Comparison of ENCODE assay signal across 13 cellular contexts in genomic region chr21:26834181-26834945, GRCh38. TPM values are rescaled to one million over a fixed set of nuclear protein-coding genes. Genes with fewer than 3 reads are reported as not detected.
DNase-seq lines count a peak whose midpoint lies in the region; ATAC-seq and TF ChIP-seq lines count a peak whose summit lies in the region.
"Had no signal": no experiment of that assay in that cellular context is flagged by ENCODE, and none has a peak within 500 bp of the region (broad histone marks: within the 10 kb centered on the region; RNA-seq: fewer than 3 reads in every experiment).

No MANE protein-coding gene starts in this region.

- H3K4me3 ChIP-seq in cardiac fibroblast (replicated peaks in 1 of 2; ENCODE audit: low read depth in 2 of 2, low read length in 2 of 2): no peak overlapping the region
- H3K4me3 ChIP-seq in right lobe of liver: no peak overlapping the region
- no peak overlapping the region for H3K4me3 ChIP-seq in Karpas-422 (ENCODE audit: low read length)
- no peak overlapping the region for H3K4me3 ChIP-seq in vagina
- H3K4me3 ChIP-seq: spleen had no signal

- TF ChIP-seq RAD21 in Ishikawa (IDR thresholded peaks at IDR 0.05; ENCODE audit: low read depth): peak; percentile 4; the same call in 1 of the 2 replicates

- H3K9me3 ChIP-seq in right lobe of liver: no peaks in the 10 kb centered on the region
- H3K9me3 ChIP-seq in Karpas-422 (ENCODE audit: low read length): peaks cover 30% of the 10 kb centered on the region
- no peaks in the 10 kb centered on the region for H3K9me3 ChIP-seq in vagina
- H3K9me3 ChIP-seq: spleen had no signal

- intact Hi-C loops in right lobe of liver (cut with DNase I): no loop called here
- intact Hi-C loops in vagina (cut with DNase I): no loop called here
- intact Hi-C loops in posterior cingulate gyrus (cut with DNase I): no loop called here

- TF ChIP-seq EP300 in Ishikawa (IDR thresholded peaks at IDR 0.05; ENCODE audit: borderline replicate concordance): no peak

- H3K4me2 ChIP-seq in Karpas-422 (ENCODE audit: low read depth, low read length, poor library complexity, severe bottlenecking): no peak overlapping the region

- H3K36me3 ChIP-seq in right lobe of liver: peaks cover 0 to 19% (median 5%) of the 10 kb centered on the region in 4 donors
- no peaks in the 10 kb centered on the region for H3K36me3 ChIP-seq in Karpas-422 (ENCODE audit: insufficient read depth, low read length)
- H3K36me3 ChIP-seq in vagina: peaks cover 7 to 32% of the 10 kb centered on the region in 2 donors

- TF ChIP-seq CTCF in cardiac fibroblast (IDR thresholded peaks at IDR 0.05; ENCODE audit: low read depth, low read length) (peak; percentile 35), right lobe of liver (IDR thresholded peaks at IDR 0.05) (peak in 2 of 4 donors; percentile 11 to 19), vagina (IDR thresholded peaks at IDR 0.05) (no peak)

- in situ Hi-C loops in ACHN (cut with HindIII; ENCODE audit: low pct_ligation_motif_present, low pct_unique_long_range_greater_than_20kb, low sequenced_read_pairs): no loop called here

- H3K27me3 ChIP-seq in right lobe of liver: no peaks in the 10 kb centered on the region
- no peaks in the 10 kb centered on the region for H3K27me3 ChIP-seq in Karpas-422 (ENCODE audit: low read length)
- no peaks in the 10 kb centered on the region for H3K27me3 ChIP-seq in vagina
- H3K27me3 ChIP-seq: spleen had no signal

- H3K9ac ChIP-seq in Karpas-422 (ENCODE audit: low read length): no peak overlapping the region

- ATAC-seq in right lobe of liver: peak; percentile 11 to 65 (median 36)
- no peak for ATAC-seq in GM19324 (IDR thresholded peaks at IDR 0.05; ENCODE audit: low FRiP score, unreplicated experiment)

- H3K79me2 ChIP-seq in Karpas-422 (ENCODE audit: low read length): no peaks in the 10 kb centered on the region

- H4K20me1 ChIP-seq in Karpas-422 (ENCODE audit: insufficient read depth, low read depth, low read length): no peaks in the 10 kb centered on the region

- H2AFZ ChIP-seq in Karpas-422 (ENCODE audit: low read length): no peak overlapping the region

- DNase-seq in ACHN (peak; percentile 53), cardiac fibroblast (ENCODE audit: low read depth in 2 of 2) (peak; percentile 58 to 61), right lobe of liver (no peak), Karpas-422 (no peak), vagina (ENCODE audit: extremely low spot score in 2 of 2) (no peak), posterior cingulate gyrus (no peak)
- DNase-seq: activated gamma-delta T cell; CD8-positive, alpha-beta memory T cell; NCI-H1092 treated with DMSO at 0.1 percent for 48 hours; spleen; stimulated activated naive CD4-positive, alpha-beta T cell had no signal

- TF ChIP-seq POLR2A in right lobe of liver (IDR thresholded peaks at IDR 0.05) (no peak), vagina (IDR thresholded peaks at IDR 0.05) (no peak)

- H3K27ac ChIP-seq in right lobe of liver (no peak overlapping the region), Karpas-422 (ENCODE audit: low read length) (no peak overlapping the region), vagina (no peak overlapping the region)
- H3K27ac ChIP-seq: spleen had no signal

- 58% methylated on average over 2 of the region's 2 CpGs for WGBS in right lobe of liver (ENCODE audit: insufficient coverage, low coverage, low lambda C conversion rate, missing lambda C conversion rate)

- H3K9me2 ChIP-seq in Karpas-422 (replicated peaks; ENCODE audit: insufficient read depth, low read length): no peaks in the 10 kb centered on the region

- H3K4me1 ChIP-seq in right lobe of liver (no peaks in the 10 kb centered on the region), Karpas-422 (ENCODE audit: low read length) (no peaks in the 10 kb centered on the region), vagina (peaks cover 14% of the 10 kb centered on the region)

TF ChIP-seq in Ishikawa, 13 proteins besides CTCF, POLR2A, EP300 and RAD21:
- no peak for TF ChIP-seq ZBTB7A (IDR thresholded peaks at IDR 0.05; ENCODE audit: low read depth)
- no peak for TF ChIP-seq USF1 (IDR thresholded peaks at IDR 0.05)
- TF ChIP-seq REST (IDR thresholded peaks at IDR 0.05; ENCODE audit: low read depth): no peak
- TF ChIP-seq NFIC (IDR thresholded peaks at IDR 0.05): no peak
- TF ChIP-seq TCF12 (IDR thresholded peaks at IDR 0.05; ENCODE audit: low read depth): no peak
- no peak for TF ChIP-seq TAF1 (IDR thresholded peaks at IDR 0.05; ENCODE audit: low read depth)
- TF ChIP-seq CEBPB (IDR thresholded peaks at IDR 0.05): no peak
- no peak for TF ChIP-seq CREB1 (IDR thresholded peaks at IDR 0.05; ENCODE audit: low read depth)
- no peak for TF ChIP-seq EGR1 (IDR thresholded peaks at IDR 0.05)
- TF ChIP-seq TEAD4 (IDR thresholded peaks at IDR 0.05): no peak
- no peak for TF ChIP-seq FOXM1 (IDR thresholded peaks at IDR 0.05; ENCODE audit: borderline replicate concordance, low read depth)
- no peak for TF ChIP-seq MAX (IDR thresholded peaks at IDR 0.05)
- no peak for TF ChIP-seq YY1 (IDR thresholded peaks at IDR 0.05; ENCODE audit: low read depth)

RNA-seq across cellular contexts. Expression of gene ADAMTS1, which starts 10.8 kb away (rescaled TPM):
- total RNA-seq in right lobe of liver (10 to 100 TPM in 3 of 6 experiments, 1 to 10 TPM in 3; 2.7 to 38.1 (median 9.6) TPM), vagina (241 TPM)
- total RNA-seq in Karpas-422 (2014; rRNA removed; shearing (Covaris generic); ENCODE audit: low replicate concordance): not detected in 2 replicates
- total RNA-seq: CD8-positive, alpha-beta memory T cell had no signal

Comparison
In these comparisons a context has a peak if more than half of its experiments do, and no peak if none do; other contexts are left out.
1. DNase-seq: peak in ACHN (single experiment) and cardiac fibroblast (2 of 2); none in right lobe of liver (0 of 3), Karpas-422 (single experiment), vagina (0 of 2) and posterior cingulate gyrus (0 of 10).